In genomic region chr6:149844480-149844879, GRCh38 we compare ENCODE assay signal across 28 cellular contexts. TPM values are rescaled to one million over a fixed set of nuclear protein-coding genes. Genes with fewer than 3 reads are reported as not detected.
DNase-seq lines count a peak whose midpoint lies in the region; ATAC-seq and TF ChIP-seq lines count a peak whose summit lies in the region.
"Had no signal": no experiment of that assay in that cellular context is flagged by ENCODE, and none has a peak within 500 bp of the region (broad histone marks: within the 10 kb centered on the region; RNA-seq: fewer than 3 reads in every experiment).

No MANE protein-coding gene starts in this region.

- H3K27me3 ChIP-seq in AG04450 (ENCODE audit: control insufficient read depth, insufficient read depth, low read length) = no peaks in the 10 kb centered on the region
- H3K27me3 ChIP-seq in SK-N-SH (ENCODE audit: insufficient read depth) = no peaks in the 10 kb centered on the region
- no peaks in the 10 kb centered on the region for H3K27me3 ChIP-seq in fibroblast of lung (ENCODE audit: control insufficient read depth, insufficient read depth, low read length)
- no peaks in the 10 kb centered on the region for H3K27me3 ChIP-seq in right cardiac atrium (ENCODE audit: control insufficient read depth, insufficient read depth)
- H3K27me3 ChIP-seq: BLaER1 treated with 17β-estradiol and CSF1 and Interleukin-3, amounts not matched to agents 10 nM and 100 nM had no signal

- no peak for TF ChIP-seq CTCF in AG04450 (IDR thresholded peaks at IDR 0.05; ENCODE audit: low read depth, low read length)
- no peak for TF ChIP-seq CTCF in SK-N-SH (IDR thresholded peaks at IDR 0.05)
- no peak for TF ChIP-seq CTCF in fibroblast of lung (conservative IDR thresholded peaks at IDR 0.05 in 1 of 2, IDR thresholded peaks at IDR 0.05 in 1 of 2; ENCODE audit: low read depth in 1 of 2, low read length in 2 of 2)
- TF ChIP-seq CTCF in mucosa of descending colon (IDR thresholded peaks at IDR 0.05) = no peak

- H3K4me1 ChIP-seq in SK-N-SH (ENCODE audit: control insufficient read depth in 1 of 2, insufficient read depth in 2 of 2, low read depth in 1 of 2, low read length in 1 of 2) (peaks cover 35 to 62% of the 10 kb centered on the region in 2 experiments), fibroblast of lung (ENCODE audit: control insufficient read depth, extremely low read depth, insufficient read depth, low read length) (peaks cover 33% of the 10 kb centered on the region), mucosa of descending colon (ENCODE audit: low read depth) (peaks cover 15% of the 10 kb centered on the region), right cardiac atrium (ENCODE audit: control insufficient read depth, insufficient read depth, low read length) (peaks cover 2% of the 10 kb centered on the region)

- peaks cover 45% of the 10 kb centered on the region for H3F3A ChIP-seq in SK-N-SH (replicated peaks; ENCODE audit: insufficient read depth)

- H3K9ac ChIP-seq in SK-N-SH (no peak overlapping the region), fibroblast of lung (ENCODE audit: insufficient read depth, low read length) (no peak overlapping the region)
- H3K9ac ChIP-seq: BLaER1 treated with 17β-estradiol and CSF1 and Interleukin-3, amounts not matched to agents 10 nM and 100 nM had no signal

- peaks cover 0 to 3% of the 10 kb centered on the region in 2 experiments for H3K36me3 ChIP-seq in SK-N-SH (replicated peaks in 1 of 2; ENCODE audit: control insufficient read depth in 1 of 2, insufficient read depth in 2 of 2, low read length in 1 of 2)
- peaks cover 2% of the 10 kb centered on the region for H3K36me3 ChIP-seq in fibroblast of lung (ENCODE audit: control insufficient read depth, insufficient read depth, low read length)
- peaks cover 5% of the 10 kb centered on the region for H3K36me3 ChIP-seq in mucosa of descending colon (ENCODE audit: low read depth)

- DNase-seq in AG04450 (ENCODE audit: low read depth, low spot score) = no peak
- peak; percentile 62 for DNase-seq in NCI-H82 (lab: John Stamatoyannopoulos, UW)
- no peak for DNase-seq in SK-N-SH
- no peak for DNase-seq in fibroblast of lung (ENCODE audit: low read depth in 2 of 2)
- DNase-seq in amygdala (lab: John Stamatoyannopoulos, UW) = no peak
- DNase-seq in mucosa of descending colon = no peak
- no peak for DNase-seq in right cardiac atrium
- no peak for DNase-seq in activated T-cell treated with anti-CD3 and anti-CD28 coated beads for 4 hours
- DNase-seq: AML-193; CD4-positive, alpha-beta T cell; COR-L47; DMS53; Kasumi-1; MV-4-11; NCI-H1105; NCI-H1436 treated with DMSO at 0.1 percent for 48 hours; NCI-H187 treated with DMSO at 0.1 percent for 48 hours; NCI-H2171 treated with DMSO at 0.1 percent for 48 hours; NCI-H510A treated with DMSO at 0.1 percent for 48 hours; NCI-H748 treated with DMSO at 0.1 percent for 48 hours; NK-92 treated with Interleukin-12 subunit alpha and Interleukin-12 subunit beta, amount 100 ng/mL, for 24 hours; SIG-M5 had no signal

- no peak for ATAC-seq in mucosa of descending colon
- ATAC-seq in right cardiac atrium = no peak
- ATAC-seq: HepG2, K562 had no signal

- H3K9me2 ChIP-seq in SK-N-SH = no peaks in the 10 kb centered on the region

- CTCF ChIA-PET in AG04450 (lab: Charles Lee) = interaction anchor here (1.7 to 5.1 kb wide), 2 partner anchors 10 to 21 kb away, joined by 10 to 22 read pairs; no protein-coding TSS in a partner anchor
- CTCF ChIA-PET in SK-N-SH (lab: Yijun Ruan, JAX) = interaction anchor here (1.2 to 3.1 kb wide), 4 partner anchors 10 to 61 kb away, joined by 3 to 19 read pairs (median 8); no protein-coding TSS in a partner anchor

- peaks cover 12% of the 10 kb centered on the region for H3K79me2 ChIP-seq in SK-N-SH (ENCODE audit: insufficient read depth)
- H3K79me2 ChIP-seq in fibroblast of lung (ENCODE audit: control insufficient read depth, insufficient read depth, low read length) = peaks cover 1% of the 10 kb centered on the region

- peak overlapping the region; percentile 49 for H3K27ac ChIP-seq in AG04450 (ENCODE audit: low read depth, low read length)
- H3K27ac ChIP-seq in SK-N-SH (ENCODE audit: low read depth in 2 of 2, low read length in 1 of 2) = peak overlapping the region in 1 of 2 experiments; percentile 54; a peak in 2 of 4 replicates
- peak overlapping the region; percentile 45 for H3K27ac ChIP-seq in fibroblast of lung (ENCODE audit: insufficient read depth, low read length)
- no peak overlapping the region for H3K27ac ChIP-seq in right cardiac atrium (ENCODE audit: low read length)
- H3K27ac ChIP-seq: BLaER1 treated with 17β-estradiol and CSF1 and Interleukin-3, amounts not matched to agents 10 nM and 100 nM; SK-N-MC had no signal

- TF ChIP-seq EP300 in SK-N-SH (IDR thresholded peaks at IDR 0.05; ENCODE audit: borderline replicate concordance in 1 of 2, low read depth in 1 of 2, low read length in 1 of 2) = 0 out of 4 replicates have a peak, but pooled peaks of 1 of the 2 experiments have one; percentile 22

- no peak for TF ChIP-seq RAD21 in SK-N-SH (IDR thresholded peaks at IDR 0.05; ENCODE audit: low read length)

- intact Hi-C loops in mucosa of descending colon (cut with DNase I, micrococcal nuclease) (loop anchor here in 1 of 2 donors (5.0 kb wide), 1 partner anchor 83 kb away; no protein-coding TSS in a partner anchor), right cardiac atrium (cut with DNase I) (no loop called here)

- H3K9me3 ChIP-seq in AG04450 (ENCODE audit: control insufficient read depth, insufficient read depth, low read length) (no peaks in the 10 kb centered on the region), SK-N-SH (no peaks in the 10 kb centered on the region), fibroblast of lung (ENCODE audit: control insufficient read depth, insufficient read depth, low read depth, low read length) (no peaks in the 10 kb centered on the region), mucosa of descending colon (no peaks in the 10 kb centered on the region), right cardiac atrium (ENCODE audit: control insufficient read depth, low read length) (no peaks in the 10 kb centered on the region)
- H3K9me3 ChIP-seq: BLaER1 treated with 17β-estradiol and CSF1 and Interleukin-3, amounts not matched to agents 10 nM and 100 nM had no signal

- WGBS in SK-N-SH (ENCODE audit: low lambda C conversion rate) = 54% methylated on average over 2 of the region's 2 CpGs
- WGBS in right cardiac atrium = 94% methylated on average over 2 of the region's 2 CpGs

- H2AFZ ChIP-seq in SK-N-SH (ENCODE audit: low read depth) (no peak overlapping the region), fibroblast of lung (ENCODE audit: low read length) (no peak overlapping the region)

- H3K4me3 ChIP-seq in AG04450 (ENCODE audit: low read depth, low read length) (no peak overlapping the region), SK-N-SH (ENCODE audit: low read depth in 2 of 2, low read length in 1 of 2) (no peak overlapping the region), fibroblast of lung (replicated peaks in 1 of 4; ENCODE audit: control extremely low read depth in 1 of 4, insufficient read depth in 1 of 4, low read depth in 3 of 4, low read length in 4 of 4) (no peak overlapping the region), mucosa of descending colon (no peak overlapping the region), right cardiac atrium (ENCODE audit: low read length) (no peak overlapping the region)
- H3K4me3 ChIP-seq: BLaER1 treated with 17β-estradiol and CSF1 and Interleukin-3, amounts not matched to agents 10 nM and 100 nM; K562; SK-N-MC had no signal

- POLR2A ChIA-PET in AG04450 (lab: Yijun Ruan, JAX) (no interaction called here), SK-N-SH (lab: Yijun Ruan, JAX) (interaction anchor here (0.9 kb wide), 1 partner anchor 19 kb away, joined by 4 read pairs; no protein-coding TSS in a partner anchor)

- H3K4me2 ChIP-seq in SK-N-SH (no peak overlapping the region), fibroblast of lung (ENCODE audit: extremely low read depth, insufficient read depth, low read length) (no peak overlapping the region)
- H3K4me2 ChIP-seq: BLaER1 treated with 17β-estradiol and CSF1 and Interleukin-3, amounts not matched to agents 10 nM and 100 nM had no signal

- H4K20me1 ChIP-seq in SK-N-SH (ENCODE audit: insufficient read depth) = peaks cover 4% of the 10 kb centered on the region; the same call in 1 of the 2 replicates
- H4K20me1 ChIP-seq in fibroblast of lung (ENCODE audit: control insufficient read depth, extremely low read depth, insufficient read depth, low read length) = no peaks in the 10 kb centered on the region

TF ChIP-seq in SK-N-SH, 30 proteins besides CTCF, POLR2A, EP300 and RAD21 (continues in another document):
- TF ChIP-seq PBX3 (IDR thresholded peaks at IDR 0.05) = no peak

RNA-seq across cellular contexts. Expression of gene LRP11, which starts 19.7 kb away (rescaled TPM):
- 64.3 and 71.0 TPM in 2 replicates for polyA plus RNA-seq in AG04450 (2011; rRNA removed)
- polyA minus RNA-seq in AG04450 (2011; rRNA and poly(A)+ RNA removed) = 108 and 110 TPM in 2 replicates
- 25.0 and 29.5 TPM in 2 replicates for polyA plus RNA-seq in SK-N-SH (2012; rRNA removed)
- polyA plus RNA-seq in SK-N-SH (2012; cell fraction: cytosol; rRNA removed) = 25.4 and 29.7 TPM in 2 replicates
- polyA plus RNA-seq in SK-N-SH (2012; cell fraction: nucleus; rRNA removed) = 12.1 and 19.0 TPM in 2 replicates
- total RNA-seq in fibroblast of lung = 54.7 and 89.5 TPM in 2 replicates
- 43.3 and 58.4 TPM in 2 replicates for polyA plus RNA-seq in fibroblast of lung
- polyA plus RNA-seq in fibroblast of lung (2012) = 31.4 and 42.5 TPM in 2 replicates
- polyA minus RNA-seq in fibroblast of lung (ENCODE audit: low replicate concordance) = 82.3 and 116 TPM in 2 replicates
- 10 to 100 TPM; 16.2 to 27.2 (median 26.1) TPM for total RNA-seq in mucosa of descending colon
- 10 to 100 TPM; 16.8 to 36.6 (median 23.5) TPM for total RNA-seq in right cardiac atrium
- polyA plus RNA-seq in right cardiac atrium = 11.5 TPM

RNA-seq across cellular contexts. Expression of gene RAET1E, which starts 53.4 kb away (rescaled TPM):
- polyA plus RNA-seq in AG04450 (2011; rRNA removed) (not detected in 2 replicates), SK-N-SH (2012; rRNA removed) (0.15 and 0.26 TPM in 2 replicates), fibroblast of lung (0.12 and 0.70 TPM in 2 replicates), right cardiac atrium (0.41 TPM)
- 0.23 TPM in 1 of 2 replicates, not detected in the other for polyA minus RNA-seq in AG04450 (2011; rRNA and poly(A)+ RNA removed)
- 0.12 and 0.21 TPM in 2 replicates for polyA plus RNA-seq in SK-N-SH (2012; cell fraction: cytosol; rRNA removed)
- 0.11 and 0.22 TPM in 2 replicates for polyA plus RNA-seq in SK-N-SH (2012; cell fraction: nucleus; rRNA removed)
- total RNA-seq in fibroblast of lung (0.51 and 1.5 TPM in 2 replicates), mucosa of descending colon (under 1 TPM in 2 of 3 donors, not detected in 1; 0.16 to 0.58 TPM), right cardiac atrium (under 1 TPM; 0.17 to 0.45 (median 0.39) TPM)
- polyA plus RNA-seq in fibroblast of lung (2012) = 0.13 and 0.89 TPM in 2 replicates
- polyA minus RNA-seq in fibroblast of lung (ENCODE audit: low replicate concordance) = 0.63 TPM in 1 of 2 replicates, not detected in the other
- total RNA-seq: CD4-positive, alpha-beta T cell; G401; H4; HepG2; K562 had no signal
- polyA plus RNA-seq: HepG2, K562 had no signal
